In genomic region chr14:34460295-34460694, GRCh38 we compare ENCODE assay signal across 11 cellular contexts. TPM values are rescaled to one million over a fixed set of nuclear protein-coding genes. Genes with fewer than 3 reads are reported as not detected.
DNase-seq lines count a peak whose midpoint lies in the region; TF ChIP-seq lines count a peak whose summit lies in the region.
"Had no signal": no experiment of that assay in that cellular context is flagged by ENCODE, and none has a peak within 500 bp of the region (broad histone marks: within the 10 kb centered on the region; RNA-seq: fewer than 3 reads in every experiment).

No MANE protein-coding gene starts in this region.

- peak overlapping the region; percentile 85 for H3K4me2 ChIP-seq in smooth muscle cell

- H3K27me3 Mint-ChIP-seq in activated naive CD4-positive, alpha-beta T cell treated with anti-CD3 and anti-CD28 coated beads, Interleukin-2, amount 10 ng/mL, durations not matched to agents 7 days and 5 days: no peaks in the 10 kb centered on the region
- H3K27me3 Mint-ChIP-seq: B cell had no signal

- H3K4me1 Mint-ChIP-seq in activated naive CD4-positive, alpha-beta T cell treated with anti-CD3 and anti-CD28 coated beads, Interleukin-2, amount 10 ng/mL, durations not matched to agents 7 days and 5 days: peaks cover 24% of the 10 kb centered on the region

- CTCF ChIA-PET in activated naive CD4-positive, alpha-beta T cell treated with anti-CD3 and anti-CD28 coated beads, Interleukin-2, amount 10 ng/mL, durations not matched to agents 7 days and 5 days (lab: Charles Lee): interaction anchor here (0.6 to 0.8 kb wide), 2 partner anchors 136 to 1494 kb away, joined by 3 read pairs; no protein-coding TSS in a partner anchor

- H3K9ac ChIP-seq in smooth muscle cell (ENCODE audit: low read depth): peak overlapping the region; percentile 14

- H3K4me3 Mint-ChIP-seq in activated naive CD4-positive, alpha-beta T cell treated with anti-CD3 and anti-CD28 coated beads, Interleukin-2, amount 10 ng/mL, durations not matched to agents 7 days and 5 days: peak overlapping the region; percentile 89

- H4K20me1 ChIP-seq in smooth muscle cell (ENCODE audit: low read depth): peaks cover 63% of the 10 kb centered on the region

- H3K9me3 ChIP-seq in SJSA1 (replicated peaks) (no peaks in the 10 kb centered on the region), smooth muscle cell (replicated peaks; ENCODE audit: low read depth) (no peaks in the 10 kb centered on the region)

- TF ChIP-seq CTCF in fibroblast of pulmonary artery (IDR thresholded peaks at IDR 0.05; ENCODE audit: low read length, missing control alignments): no peak
- TF ChIP-seq CTCF in smooth muscle cell (IDR thresholded peaks at IDR 0.05; ENCODE audit: borderline replicate concordance, insufficient read depth, poor library complexity, severe bottlenecking): no peak

- no peaks in the 10 kb centered on the region for H3K9me3 Mint-ChIP-seq in activated naive CD4-positive, alpha-beta T cell treated with anti-CD3 and anti-CD28 coated beads, Interleukin-2, amount 10 ng/mL, durations not matched to agents 7 days and 5 days

- H3F3A ChIP-seq in smooth muscle cell (ENCODE audit: low read depth): no peaks in the 10 kb centered on the region

- H3K27ac ChIP-seq in SJSA1 (no peak overlapping the region), smooth muscle cell (ENCODE audit: low read depth) (peak overlapping the region; percentile 63)

- H3K36me3 ChIP-seq in SJSA1: peaks cover 21% of the 10 kb centered on the region
- peaks cover 5% of the 10 kb centered on the region for H3K36me3 ChIP-seq in smooth muscle cell (ENCODE audit: low read depth)

- H3K4me1 ChIP-seq in SJSA1 (replicated peaks): peaks cover 24% of the 10 kb centered on the region
- peaks cover 16% of the 10 kb centered on the region for H3K4me1 ChIP-seq in smooth muscle cell (ENCODE audit: low read depth)

- no peak for DNase-seq in activated naive CD4-positive, alpha-beta T cell treated with anti-CD3 and anti-CD28 coated beads, Interleukin-2, amount 10 ng/mL, durations not matched to agents 7 days and 5 days
- DNase-seq in activated naive CD4-positive, alpha-beta T cell treated with Interleukin-2 at 50 U/mL for 16 hours: no peak
- DNase-seq in SJSA1 (ENCODE audit: low read depth in 1 of 2, low spot score in 2 of 2) (no peak), fibroblast of pulmonary artery (ENCODE audit: low read depth) (no peak), smooth muscle cell (lab: John Stamatoyannopoulos, UW; ENCODE audit: unreplicated experiment) (no peak), NCI-H526 treated with DMSO at 0.1 percent for 48 hours (lab: John Stamatoyannopoulos, UW) (no peak), NCI-H2227 treated with DMSO at 0.1 percent for 48 hours (lab: John Stamatoyannopoulos, UW) (no peak), amygdala (lab: John Stamatoyannopoulos, UW) (no peak)
- DNase-seq: NCI-H1436; stimulated activated CD4-positive, alpha-beta T cell treated with anti-CD3 and anti-CD28 coated beads, Interleukin-15, amount 100 ng/mL, for 24 hours had no signal

- H3K79me2 ChIP-seq in smooth muscle cell (ENCODE audit: low read depth): peaks cover 60% of the 10 kb centered on the region

- H3K27ac Mint-ChIP-seq in activated naive CD4-positive, alpha-beta T cell treated with anti-CD3 and anti-CD28 coated beads, Interleukin-2, amount 10 ng/mL, durations not matched to agents 7 days and 5 days: no peak overlapping the region
- H3K27ac Mint-ChIP-seq: B cell had no signal

- H2AFZ ChIP-seq in smooth muscle cell (ENCODE audit: low read depth): no peak overlapping the region

- H3K36me3 Mint-ChIP-seq in activated naive CD4-positive, alpha-beta T cell treated with anti-CD3 and anti-CD28 coated beads, Interleukin-2, amount 10 ng/mL, durations not matched to agents 7 days and 5 days: peaks cover 3% of the 10 kb centered on the region

- peak overlapping the region; percentile 81; the same call in 1 of the 2 replicates for H3K4me3 ChIP-seq in SJSA1
- H3K4me3 ChIP-seq in fibroblast of pulmonary artery (replicated peaks; ENCODE audit: low read depth, low read length): peak overlapping the region; percentile 74
- H3K4me3 ChIP-seq in smooth muscle cell: peak overlapping the region; percentile 58

- WGBS in smooth muscle cell (ENCODE audit: low lambda C conversion rate): 100% methylated on average over 1 of the region's 1 CpG

- H3K27me3 ChIP-seq in SJSA1 (replicated peaks) (no peaks in the 10 kb centered on the region), smooth muscle cell (ENCODE audit: low read depth) (no peaks in the 10 kb centered on the region)

RNA-seq across cellular contexts. Expression of gene SPTSSA, which starts 1.7 kb away (rescaled TPM):
- 19.5 and 27.2 TPM in 2 replicates for total RNA-seq in SJSA1 (2014; rRNA removed; shearing (Covaris generic))
- 23.7 and 28.8 TPM in 2 replicates for total RNA-seq in smooth muscle cell
- polyA plus RNA-seq in smooth muscle cell: 22.8 and 23.9 TPM in 2 replicates
